8 cellular contexts compared by ENCODE assay signal in genomic region chr16:46689492-46690280, GRCh38. TPM values are rescaled to one million over a fixed set of nuclear protein-coding genes. Genes with fewer than 3 reads are reported as not detected.
DNase-seq lines count a peak whose midpoint lies in the region; ATAC-seq and TF ChIP-seq lines count a peak whose summit lies in the region.

A gene with protein sequence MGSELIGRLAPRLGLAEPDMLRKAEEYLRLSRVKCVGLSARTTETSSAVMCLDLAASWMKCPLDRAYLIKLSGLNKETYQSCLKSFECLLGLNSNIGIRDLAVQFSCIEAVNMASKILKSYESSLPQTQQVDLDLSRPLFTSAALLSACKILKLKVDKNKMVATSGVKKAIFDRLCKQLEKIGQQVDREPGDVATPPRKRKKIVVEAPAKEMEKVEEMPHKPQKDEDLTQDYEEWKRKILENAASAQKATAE (plus strand): TSS chr16:46689659. CDS start chr16:46689706, 47 bp downstream.

- peak; percentile 73 for ATAC-seq in CD8-positive, alpha-beta T cell
- ATAC-seq in GM19397 (IDR thresholded peaks at IDR 0.05; ENCODE audit: unreplicated experiment) = peak; percentile 73
- peak; percentile 50 for ATAC-seq in HG03565 (IDR thresholded peaks at IDR 0.05; ENCODE audit: unreplicated experiment)
- peak; percentile 93 for ATAC-seq in lung (ENCODE audit: insufficient read depth, low FRiP score)

- H3K27me3 ChIP-seq in CD8-positive, alpha-beta T cell (ENCODE audit: insufficient read depth, low read length) = no peaks in the 10 kb centered on the region
- H3K27me3 ChIP-seq in lung (ENCODE audit: control insufficient read depth, insufficient read depth) = no peaks in the 10 kb centered on the region

- intact Hi-C loops in CD8-positive, alpha-beta T cell (cut with DNase I, micrococcal nuclease) = loop anchor here (1.0 to 10.0 kb wide), 16 partner anchors 16 to 1923 kb away; partner anchors contain the start of genes C16orf87 (in 2 of the 2), N4BP1 (in 2 of the 2), DNAJA2 (in 1 of the 2) and GPT2 (in 1 of the 2)

- no peaks in the 10 kb centered on the region for H3K36me3 ChIP-seq in CD8-positive, alpha-beta T cell (ENCODE audit: insufficient read depth, low read length)
- H3K36me3 ChIP-seq in lung (ENCODE audit: control insufficient read depth in 2 of 2, insufficient read depth in 2 of 2, low read length in 2 of 2) = no peaks in the 10 kb centered on the region

- H3K27ac Mint-ChIP-seq in CD8-positive, alpha-beta T cell = no peak within 1 kb of the TSS
- no peak within 1 kb of the TSS for H3K27ac Mint-ChIP-seq in activated CD4-positive, alpha-beta memory T cell treated with anti-CD3 and anti-CD28 coated beads, Interleukin-2, amount 10 ng/mL, durations not matched to agents 7 days and 5 days

- POLR2A ChIA-PET in CD8-positive, alpha-beta T cell (lab: Charles Lee) = interaction anchor here (0.7 to 1.2 kb wide), 2 partner anchors 10 to 100 kb away, joined by 3 to 4 read pairs; no protein-coding TSS in a partner anchor
- POLR2A ChIA-PET in activated CD4-positive, alpha-beta memory T cell treated with anti-CD3 and anti-CD28 coated beads, Interleukin-2, amount 10 ng/mL, durations not matched to agents 7 days and 5 days (lab: Charles Lee) = interaction anchor here (0.6 to 4.0 kb wide), 14 partner anchors 10 to 284 kb away, joined by 3 to 30 read pairs (median 4); partner anchors contain the start of genes C16orf87, DNAJA2, GPT2 and SHCBP1

- peak; percentile 93 to 98 (median 97) for DNase-seq in CD8-positive, alpha-beta T cell
- DNase-seq in NCI-H82 treated with DMSO at 0.1 percent for 48 hours (lab: John Stamatoyannopoulos, UW; ENCODE audit: unreplicated experiment) (peak; percentile 86), lung (ENCODE audit: low spot score) (peak; percentile 99)
- DNase-seq in activated CD4-positive, alpha-beta memory T cell treated with anti-CD3 and anti-CD28 coated beads, Interleukin-2, amount 10 ng/mL, durations not matched to agents 7 days and 5 days = peak; percentile 96
- peak; percentile 98 for DNase-seq in effector CD4-positive, alpha-beta T cell
- peak; percentile 94 to 98 (median 96) for DNase-seq in stimulated activated CD4-positive, alpha-beta T cell treated with anti-CD3 and anti-CD28 coated beads, TNF-alpha, amount 100 ng/mL, for 24 hours (ENCODE audit: low read depth in 3 of 3)

- peak; percentile 45 for TF ChIP-seq CTCF in CD8-positive, alpha-beta T cell (IDR thresholded peaks at IDR 0.05)
- TF ChIP-seq CTCF in lung (IDR thresholded peaks at IDR 0.05; ENCODE audit: control extremely low read depth, extremely low read depth) = no peak

- no peaks in the 10 kb centered on the region for H3K9me3 Mint-ChIP-seq in CD8-positive, alpha-beta T cell
- H3K9me3 Mint-ChIP-seq in activated CD4-positive, alpha-beta memory T cell treated with anti-CD3 and anti-CD28 coated beads, Interleukin-2, amount 10 ng/mL, durations not matched to agents 7 days and 5 days = no peaks in the 10 kb centered on the region

- WGBS in lung, 2 donors = 0 to 1% methylated on average over 63 to 73 of the region's 73 CpGs

- H3K4me1 Mint-ChIP-seq in CD8-positive, alpha-beta T cell (ENCODE audit: low read depth) = peaks cover 31% of the 10 kb centered on the region
- peaks cover 27% of the 10 kb centered on the region for H3K4me1 Mint-ChIP-seq in activated CD4-positive, alpha-beta memory T cell treated with anti-CD3 and anti-CD28 coated beads, Interleukin-2, amount 10 ng/mL, durations not matched to agents 7 days and 5 days

- H3K27ac ChIP-seq in CD8-positive, alpha-beta T cell (ENCODE audit: low read depth, low read length) = peak within 1 kb of the TSS; percentile 95
- H3K27ac ChIP-seq in lung (ENCODE audit: low read depth in 1 of 2, low read length in 1 of 2) = peak within 1 kb of the TSS; percentile 80 to 94

- H3K9me3 ChIP-seq in CD8-positive, alpha-beta T cell (ENCODE audit: low read length) = no peaks in the 10 kb centered on the region
- H3K9me3 ChIP-seq in lung (ENCODE audit: control insufficient read depth in 2 of 2, insufficient read depth in 1 of 2, low read length in 1 of 2) = no peaks in the 10 kb centered on the region

- H3K4me3 ChIP-seq in CD8-positive, alpha-beta T cell (ENCODE audit: low read depth, low read length) = peak within 1 kb of the TSS; percentile 98
- peak within 1 kb of the TSS; percentile 96 for H3K4me3 ChIP-seq in lung

- CTCF ChIA-PET in CD8-positive, alpha-beta T cell (lab: Charles Lee) = interaction anchor here (1.7 kb wide), 1 partner anchor 10 kb away, joined by 3 read pairs; no protein-coding TSS in a partner anchor
- CTCF ChIA-PET in activated CD4-positive, alpha-beta memory T cell treated with anti-CD3 and anti-CD28 coated beads, Interleukin-2, amount 10 ng/mL, durations not matched to agents 7 days and 5 days (lab: Charles Lee) = interaction anchor here (0.7 to 3.9 kb wide), 5 partner anchors 11 to 240 kb away, joined by 3 to 32 read pairs (median 3); partner anchors contain the start of gene C16orf87

- no peaks in the 10 kb centered on the region for H3K27me3 Mint-ChIP-seq in CD8-positive, alpha-beta T cell (ENCODE audit: low read depth)
- no peaks in the 10 kb centered on the region for H3K27me3 Mint-ChIP-seq in activated CD4-positive, alpha-beta memory T cell treated with anti-CD3 and anti-CD28 coated beads, Interleukin-2, amount 10 ng/mL, durations not matched to agents 7 days and 5 days

- peaks cover 4% of the 10 kb centered on the region for H3K36me3 Mint-ChIP-seq in CD8-positive, alpha-beta T cell
- peaks cover 28% of the 10 kb centered on the region for H3K36me3 Mint-ChIP-seq in activated CD4-positive, alpha-beta memory T cell treated with anti-CD3 and anti-CD28 coated beads, Interleukin-2, amount 10 ng/mL, durations not matched to agents 7 days and 5 days (ENCODE audit: low read depth)

- H3K4me3 Mint-ChIP-seq in CD8-positive, alpha-beta T cell = no peak within 1 kb of the TSS
- no peak within 1 kb of the TSS for H3K4me3 Mint-ChIP-seq in activated CD4-positive, alpha-beta memory T cell treated with anti-CD3 and anti-CD28 coated beads, Interleukin-2, amount 10 ng/mL, durations not matched to agents 7 days and 5 days

- H3K4me1 ChIP-seq in CD8-positive, alpha-beta T cell (ENCODE audit: insufficient read depth, low read length) = peaks cover 28% of the 10 kb centered on the region
- peaks cover 9 to 10% of the 10 kb centered on the region in 2 donors for H3K4me1 ChIP-seq in lung (ENCODE audit: control insufficient read depth in 2 of 2, insufficient read depth in 2 of 2, low read length in 2 of 2)

RNA-seq across cellular contexts. Expression of the gene that starts here (rescaled TPM):
- 1 to 10 TPM; 4.7 to 5.7 TPM for total RNA-seq in CD8-positive, alpha-beta T cell
- 10 to 100 TPM; 35.1 to 35.8 TPM for total RNA-seq in activated CD4-positive, alpha-beta memory T cell treated with anti-CD3 and anti-CD28 coated beads, Interleukin-2, amount 10 ng/mL, durations not matched to agents 7 days and 5 days
- total RNA-seq in lung = 1 to 10 TPM; 4.2 to 5.6 TPM
- polyA plus RNA-seq in lung = 1 to 10 TPM; 1.4 to 3.4 TPM

Comparison
In these comparisons a context has a peak if more than half of its experiments do, and no peak if none do; other contexts are left out.
1. Peak in every context shown above with its lines: DNase-seq, ATAC-seq, H3K4me3 ChIP-seq and H3K27ac ChIP-seq.
2. RNA of the gene that starts here (total RNA-seq): 35.1 to 35.8 TPM in activated CD4-positive, alpha-beta memory T cell treated with anti-CD3 and anti-CD28 coated beads, Interleukin-2, amount 10 ng/mL, durations not matched to agents 7 days and 5 days; 4.7 to 5.7 TPM in CD8-positive, alpha-beta T cell and 4.2 to 5.6 TPM in lung; every median in the first group is over 4 times any median in the second.